Comparison of ENCODE assay signal across 12 cellular contexts in genomic region chr2:174333017-174333501, GRCh38. TPM values are rescaled to one million over a fixed set of nuclear protein-coding genes. Genes with fewer than 3 reads are reported as not detected.
DNase-seq lines count a peak whose midpoint lies in the region; ATAC-seq and TF ChIP-seq lines count a peak whose summit lies in the region.
"Had no signal": no experiment of that assay in that cellular context is flagged by ENCODE, and none has a peak within 500 bp of the region (broad histone marks: within the 10 kb centered on the region; RNA-seq: fewer than 3 reads in every experiment).

No MANE protein-coding gene starts in this region.

- peak overlapping the region in 1 of 3 donors; percentile 86 for H3K27ac Mint-ChIP-seq in CD4-positive, CD25-positive, alpha-beta regulatory T cell
- no peak overlapping the region for H3K27ac Mint-ChIP-seq in GM23338
- H3K27ac Mint-ChIP-seq in activated T-helper 2 cell treated with anti-CD3 and anti-CD28 coated beads, Interferon-gamma antibody, Interleukin-2, Interleukin-4, amounts not matched to agents 10 μg/mL and 5 μg/mL and 100 μg/mL, durations not matched to agents 14 hours and 24 hours and 36 hours = no peak overlapping the region
- H3K27ac Mint-ChIP-seq in mesothelial cell of epicardium = no peak overlapping the region

- H3K9me3 ChIP-seq in CD4-positive, CD25-positive, alpha-beta regulatory T cell (ENCODE audit: control insufficient read depth in 2 of 2, low read length in 2 of 2) = peaks cover 0 to 4% of the 10 kb centered on the region in 2 experiments
- H3K9me3 ChIP-seq in PC-9 (ENCODE audit: insufficient read depth, low read depth) = no peaks in the 10 kb centered on the region
- H3K9me3 ChIP-seq: breast epithelium had no signal

- H3K9me2 ChIP-seq in GM23338 (ENCODE audit: insufficient read depth) (no peaks in the 10 kb centered on the region), PC-9 (ENCODE audit: insufficient read depth) (no peaks in the 10 kb centered on the region)

- peaks cover 0 to 10% (median 0%) of the 10 kb centered on the region in 7 donors for H3K9me3 Mint-ChIP-seq in CD4-positive, CD25-positive, alpha-beta regulatory T cell
- peaks cover 9% of the 10 kb centered on the region for H3K9me3 Mint-ChIP-seq in GM23338
- H3K9me3 Mint-ChIP-seq in activated T-helper 2 cell treated with anti-CD3 and anti-CD28 coated beads, Interferon-gamma antibody, Interleukin-2, Interleukin-4, amounts not matched to agents 10 μg/mL and 5 μg/mL and 100 μg/mL, durations not matched to agents 14 hours and 24 hours and 36 hours = no peaks in the 10 kb centered on the region
- H3K9me3 Mint-ChIP-seq in mesothelial cell of epicardium = no peaks in the 10 kb centered on the region

- H3K4me2 ChIP-seq in GM23338 (peak overlapping the region; percentile 78), PC-9 (no peak overlapping the region)

- POLR2A ChIA-PET in PC-9 (lab: Charles Lee; ENCODE audit: unreplicated experiment) = no interaction called here

- no peak for TF ChIP-seq CTCF in GM23338 (conservative IDR thresholded peaks at IDR 0.05; ENCODE audit: low read depth in 2 of 2)
- no peak for TF ChIP-seq CTCF in mesothelial cell of epicardium (IDR thresholded peaks at IDR 0.05; ENCODE audit: unreplicated experiment)
- no peak for TF ChIP-seq CTCF in PC-9 (conservative IDR thresholded peaks at IDR 0.05)

- no peaks in the 10 kb centered on the region for H3K36me3 Mint-ChIP-seq in CD4-positive, CD25-positive, alpha-beta regulatory T cell
- H3K36me3 Mint-ChIP-seq in GM23338 (ENCODE audit: low read depth) (peaks cover 5% of the 10 kb centered on the region; the same call in 1 of the 3 replicates), mesothelial cell of epicardium (no peaks in the 10 kb centered on the region)
- no peaks in the 10 kb centered on the region for H3K36me3 Mint-ChIP-seq in activated T-helper 2 cell treated with anti-CD3 and anti-CD28 coated beads, Interferon-gamma antibody, Interleukin-2, Interleukin-4, amounts not matched to agents 10 μg/mL and 5 μg/mL and 100 μg/mL, durations not matched to agents 14 hours and 24 hours and 36 hours (ENCODE audit: low read depth)

- H3K4me1 ChIP-seq in CD4-positive, CD25-positive, alpha-beta regulatory T cell (ENCODE audit: control insufficient read depth, insufficient read depth, low read length, poor library complexity, severe bottlenecking) = peaks cover 65% of the 10 kb centered on the region
- H3K4me1 ChIP-seq in GM23338 (ENCODE audit: insufficient read depth) = peaks cover 69% of the 10 kb centered on the region
- no peaks in the 10 kb centered on the region for H3K4me1 ChIP-seq in PC-9 (replicated peaks; ENCODE audit: insufficient read depth)

- H3F3A ChIP-seq in GM23338 (replicated peaks; ENCODE audit: low read depth) (peaks cover 58% of the 10 kb centered on the region), PC-9 (ENCODE audit: insufficient read depth, low read depth) (no peaks in the 10 kb centered on the region; the same call in 1 of the 2 replicates)

- no peak overlapping the region for H3K27ac ChIP-seq in CD4-positive, CD25-positive, alpha-beta regulatory T cell (ENCODE audit: insufficient read depth, low read length, poor library complexity, severe bottlenecking)
- H3K27ac ChIP-seq in GM23338 (ENCODE audit: low read depth) (no peak overlapping the region), PC-9 (no peak overlapping the region)
- H3K27ac ChIP-seq: breast epithelium, epithelial cell of prostate had no signal

- H3K27me3 Mint-ChIP-seq in CD4-positive, CD25-positive, alpha-beta regulatory T cell = peaks cover 82% of the 10 kb centered on the region
- peaks cover 97% of the 10 kb centered on the region for H3K27me3 Mint-ChIP-seq in GM23338 (ENCODE audit: insufficient read depth, low read depth, poor library complexity)
- peaks cover 74% of the 10 kb centered on the region for H3K27me3 Mint-ChIP-seq in activated T-helper 2 cell treated with anti-CD3 and anti-CD28 coated beads, Interferon-gamma antibody, Interleukin-2, Interleukin-4, amounts not matched to agents 10 μg/mL and 5 μg/mL and 100 μg/mL, durations not matched to agents 14 hours and 24 hours and 36 hours (ENCODE audit: low read depth)
- peaks cover 93% of the 10 kb centered on the region for H3K27me3 Mint-ChIP-seq in mesothelial cell of epicardium (ENCODE audit: low read depth)

- H2AFZ ChIP-seq in GM23338 = peak overlapping the region; percentile 40; the same call in 1 of the 2 replicates
- no peak overlapping the region for H2AFZ ChIP-seq in PC-9

- ATAC-seq in CD4-positive, CD25-positive, alpha-beta regulatory T cell (ENCODE audit: low read depth in 2 of 2) = no peak
- no peak for ATAC-seq in GM23338
- no peak for ATAC-seq in GM21825 (IDR thresholded peaks at IDR 0.05; ENCODE audit: unreplicated experiment)
- no peak for ATAC-seq in GM18520 (IDR thresholded peaks at IDR 0.05; ENCODE audit: unreplicated experiment)

- intact Hi-C loops in activated T-helper 2 cell treated with anti-CD3 and anti-CD28 coated beads, Interferon-gamma antibody, Interleukin-2, Interleukin-4, amounts not matched to agents 10 μg/mL and 5 μg/mL and 100 μg/mL, durations not matched to agents 14 hours and 24 hours and 36 hours (cut with micrococcal nuclease) = loop anchor here (10.0 kb wide), 1 partner anchor 1792 kb away; the partner anchor contains the start of genes HOXD8 and HOXD9
- intact Hi-C loops in PC-9 (cut with micrococcal nuclease; ENCODE audit: unreplicated experiment) = no loop called here

- H4K20me1 ChIP-seq in GM23338 (replicated peaks; ENCODE audit: insufficient read depth) (peaks cover 24% of the 10 kb centered on the region), PC-9 (ENCODE audit: insufficient read depth) (no peaks in the 10 kb centered on the region)

- no peaks in the 10 kb centered on the region for H3K79me2 ChIP-seq in GM23338 (replicated peaks; ENCODE audit: insufficient read depth)
- no peaks in the 10 kb centered on the region for H3K79me2 ChIP-seq in PC-9 (ENCODE audit: low read depth)

- BruUV-seq in PC-9 (replicated peaks; lab: Mats Ljungman, UMichigan) = no TSS peak

- no peaks in the 10 kb centered on the region for H3K36me3 ChIP-seq in CD4-positive, CD25-positive, alpha-beta regulatory T cell (ENCODE audit: control insufficient read depth, insufficient read depth, low read length)
- H3K36me3 ChIP-seq in GM23338 (ENCODE audit: insufficient read depth) = no peaks in the 10 kb centered on the region
- H3K36me3 ChIP-seq in PC-9 (ENCODE audit: low read depth) = no peaks in the 10 kb centered on the region
- H3K36me3 ChIP-seq: breast epithelium had no signal

- CTCF ChIA-PET in PC-9 (lab: Charles Lee) = no interaction called here

- H3K27me3 ChIP-seq in CD4-positive, CD25-positive, alpha-beta regulatory T cell (ENCODE audit: control insufficient read depth, insufficient read depth, low read length) = peaks cover 51% of the 10 kb centered on the region
- H3K27me3 ChIP-seq in GM23338 (ENCODE audit: insufficient read depth) (peaks cover 97% of the 10 kb centered on the region), PC-9 (ENCODE audit: insufficient read depth, low read depth) (peaks cover 24% of the 10 kb centered on the region)

- H3K4me3 ChIP-seq in CD4-positive, CD25-positive, alpha-beta regulatory T cell (ENCODE audit: low read depth, low read length) = peak overlapping the region; percentile 44
- peak overlapping the region; percentile 49 for H3K4me3 ChIP-seq in GM23338
- H3K4me3 ChIP-seq in PC-9 = no peak overlapping the region

- H3K4me1 Mint-ChIP-seq in CD4-positive, CD25-positive, alpha-beta regulatory T cell = peaks cover 21 to 47% (median 37%) of the 10 kb centered on the region in 4 donors
- peaks cover 66% of the 10 kb centered on the region for H3K4me1 Mint-ChIP-seq in GM23338
- peaks cover 28% of the 10 kb centered on the region for H3K4me1 Mint-ChIP-seq in activated T-helper 2 cell treated with anti-CD3 and anti-CD28 coated beads, Interferon-gamma antibody, Interleukin-2, Interleukin-4, amounts not matched to agents 10 μg/mL and 5 μg/mL and 100 μg/mL, durations not matched to agents 14 hours and 24 hours and 36 hours (ENCODE audit: low read depth)
- peaks cover 39% of the 10 kb centered on the region for H3K4me1 Mint-ChIP-seq in mesothelial cell of epicardium

- peak in 1 of 3 donors; percentile 17 for DNase-seq in CD4-positive, CD25-positive, alpha-beta regulatory T cell
- DNase-seq in GM23338 (ENCODE audit: low spot score) = no peak
- no peak for DNase-seq in activated T-helper 2 cell treated with anti-CD3 and anti-CD28 coated beads, Interferon-gamma antibody, Interleukin-2, Interleukin-4, amounts not matched to agents 10 μg/mL and 5 μg/mL and 100 μg/mL, durations not matched to agents 14 hours and 24 hours and 36 hours (ENCODE audit: low spot score)
- no peak for DNase-seq in mesothelial cell of epicardium (ENCODE audit: low spot score in 2 of 2, unreplicated experiment in 2 of 2)
- DNase-seq in PC-9 = no peak
- DNase-seq in NCI-H187 treated with DMSO at 0.1 percent for 48 hours (lab: John Stamatoyannopoulos, UW) = no peak
- DNase-seq: DMS153, NCI-H1417 treated with DMSO at 0.1 percent for 48 hours had no signal

- H3K4me3 Mint-ChIP-seq in CD4-positive, CD25-positive, alpha-beta regulatory T cell = peak overlapping the region; percentile 62 to 89 (median 80)
- H3K4me3 Mint-ChIP-seq in GM23338 (peak overlapping the region; percentile 61), mesothelial cell of epicardium (peak overlapping the region; percentile 28)
- peak overlapping the region; percentile 13 for H3K4me3 Mint-ChIP-seq in activated T-helper 2 cell treated with anti-CD3 and anti-CD28 coated beads, Interferon-gamma antibody, Interleukin-2, Interleukin-4, amounts not matched to agents 10 μg/mL and 5 μg/mL and 100 μg/mL, durations not matched to agents 14 hours and 24 hours and 36 hours (ENCODE audit: low read depth)

TF ChIP-seq in GM23338, 12 proteins besides CTCF, POLR2A, EP300 and RAD21 (continues in another document):
- TF ChIP-seq EZH2 (IDR thresholded peaks at IDR 0.05; ENCODE audit: low read depth, unreplicated experiment) (peak; percentile 90), EZH2phosphoT487 (IDR thresholded peaks at IDR 0.05; ENCODE audit: unreplicated experiment) (no peak)

RNA-seq across cellular contexts. Expression of gene SP9, which starts 1.7 kb away (rescaled TPM):
- not detected for total RNA-seq in CD4-positive, CD25-positive, alpha-beta regulatory T cell
- not detected for polyA plus RNA-seq in CD4-positive, CD25-positive, alpha-beta regulatory T cell
- 0.12 and 0.49 TPM in 2 replicates for total RNA-seq in GM23338 (2014; rRNA removed; shearing (Covaris generic))
- 0.14 TPM in 1 of 2 replicates, not detected in the other for polyA plus RNA-seq in GM23338 (2016; fragmentation: Nextera tagmentation; extraction: Ambion mirVana)
- not detected in 2 replicates for total RNA-seq in activated T-helper 2 cell treated with anti-CD3 and anti-CD28 coated beads, Interferon-gamma antibody, Interleukin-2, Interleukin-4, amounts not matched to agents 10 μg/mL and 5 μg/mL and 100 μg/mL, durations not matched to agents 14 hours and 24 hours and 36 hours
- total RNA-seq in mesothelial cell of epicardium = 1.1 to 1.4 TPM (median 1.3 TPM) in 3 replicates
- not detected in 2 replicates for total RNA-seq in PC-9 (2021)

Comparison
In these comparisons a context has a peak if more than half of its experiments do, and no peak if none do; other contexts are left out.
1. H3K4me3 Mint-ChIP-seq: peak in every context shown above with its lines; median percentile 80 in CD4-positive, CD25-positive, alpha-beta regulatory T cell; 61 in GM23338; 28 in mesothelial cell of epicardium; 13 in activated T-helper 2 cell treated with anti-CD3 and anti-CD28 coated beads, Interferon-gamma antibody, Interleukin-2, Interleukin-4, amounts not matched to agents 10 μg/mL and 5 μg/mL and 100 μg/mL, durations not matched to agents 14 hours and 24 hours and 36 hours.